12 cellular contexts compared by ENCODE assay signal in the genomic region with DNA sequence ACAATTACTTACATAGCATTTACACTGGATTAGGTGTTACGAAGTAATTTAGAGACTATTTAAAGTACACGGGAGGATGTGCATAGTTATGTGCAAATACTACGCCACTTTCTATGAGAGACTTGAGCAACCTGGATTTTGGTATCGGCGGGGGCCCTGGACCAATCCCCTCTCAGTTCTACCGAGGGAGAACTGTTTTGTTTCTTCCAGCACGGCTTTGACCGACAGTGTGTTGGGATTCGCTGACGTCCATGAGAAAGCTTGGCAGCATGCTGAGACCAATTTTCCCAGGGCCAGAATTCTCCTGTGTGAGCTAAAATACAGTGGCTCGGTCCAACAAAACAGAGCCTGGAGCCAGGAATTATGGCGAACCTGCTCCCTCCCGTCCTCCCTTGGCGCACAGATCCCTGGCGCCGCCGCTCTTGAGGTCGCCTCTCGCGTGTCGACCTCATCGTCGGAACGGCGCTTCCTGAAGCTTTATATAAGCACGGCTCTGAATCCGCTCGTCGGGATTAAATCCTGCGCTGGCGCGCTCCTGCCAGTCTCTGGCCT. TPM values are rescaled to one million over a fixed set of nuclear protein-coding genes. Genes with fewer than 3 reads are reported as not detected.
DNase-seq lines count a peak whose midpoint lies in the region; ATAC-seq, FAIRE-seq and TF ChIP-seq lines count a peak whose summit lies in the region.
"Not testable (repeated sequence)": the region's sequence is repeated elsewhere in the genome, so short reads cannot be mapped to it uniquely, and the experiment has no call there.
"Had no signal": no experiment of that assay in that cellular context is flagged by ENCODE, and none has a peak within 500 bp of the region (broad histone marks: within the 10 kb centered on the region; RNA-seq: fewer than 3 reads in every experiment).

No MANE protein-coding gene starts in this region.

- H3K9me2 ChIP-seq in OCI-LY7 (ENCODE audit: insufficient read depth, low read length), result not testable (repeated sequence)

- TF ChIP-seq CTCF in OCI-LY7 (conservative IDR thresholded peaks at IDR 0.05; ENCODE audit: low read length); GM12878 (IDR thresholded peaks at IDR 0.05 in 2 of 3, conservative IDR thresholded peaks at IDR 0.05 in 1 of 3; ENCODE audit: control insufficient read depth in 2 of 3, extremely low read depth in 1 of 3, insufficient read depth in 1 of 3, low read depth in 3 of 3, low read length in 3 of 3); pancreas (IDR thresholded peaks at IDR 0.05): not testable (repeated sequence)

- CTCF ChIA-PET in OCI-LY7 (lab: Charles Lee; ENCODE audit: unreplicated experiment); GM12878 (lab: Yijun Ruan, JAX): not testable (repeated sequence)

- POLR2A ChIA-PET in OCI-LY7 (lab: Charles Lee); GM12878 (lab: Charles Lee): not testable (repeated sequence)

- not testable (repeated sequence) for H3K4me1 ChIP-seq in OCI-LY7 (ENCODE audit: insufficient read depth, low read length, poor library complexity, severe bottlenecking); GM12878 (ENCODE audit: control insufficient read depth, insufficient read depth, low read length); pancreas

- intact Hi-C loops in OCI-LY7 (cut with micrococcal nuclease; ENCODE audit: unreplicated experiment); GM12878 (cut with micrococcal nuclease; ENCODE audit: unreplicated experiment); left cardiac atrium (cut with DNase I); pancreas (cut with DNase I): not testable (repeated sequence)

- BruUV-seq in OCI-LY7 (replicated peaks; lab: Mats Ljungman, UMichigan), result TSS peak; percentile 91
- TSS peak; percentile 95 for BruUV-seq in GM12878 (replicated peaks; lab: Mats Ljungman, UMichigan)

- not testable (repeated sequence) for H3K9me3 ChIP-seq in OCI-LY7 (ENCODE audit: low read length); GM12878 (replicated peaks; ENCODE audit: control insufficient read depth, insufficient read depth, low read length); pancreas

- not testable (repeated sequence) for H3K79me2 ChIP-seq in OCI-LY7 (ENCODE audit: insufficient read depth, low read depth, low read length); GM12878 (ENCODE audit: control insufficient read depth, insufficient read depth, low read length)

- not testable (repeated sequence) for H3K36me3 ChIP-seq in OCI-LY7 (ENCODE audit: insufficient read depth, low read length); GM12878 (ENCODE audit: control insufficient read depth in 2 of 2, insufficient read depth in 2 of 2, low read length in 1 of 2); pancreas

- H4K20me1 ChIP-seq in OCI-LY7 (ENCODE audit: insufficient read depth, low read length); GM12878 (ENCODE audit: control insufficient read depth, insufficient read depth): not testable (repeated sequence)

- not testable (repeated sequence) for H2AFZ ChIP-seq in OCI-LY7 (ENCODE audit: low read length); GM12878 (ENCODE audit: control insufficient read depth, low read depth, low read length)

- no CpG with 5 or more reads among the region's 32 CpGs for WGBS in GM12878 (ENCODE audit: insufficient coverage, insufficient replicate concordance, low lambda C conversion rate, missing lambda C conversion rate)
- no CpG with 5 or more reads among the region's 32 CpGs for WGBS in pancreas, 2 donors

- not testable (repeated sequence) for H3K4me2 ChIP-seq in OCI-LY7 (ENCODE audit: low read length); GM12878 (ENCODE audit: control insufficient read depth, insufficient read depth)

- H3K27ac ChIP-seq in OCI-LY7 (ENCODE audit: low read depth, low read length, poor library complexity, severe bottlenecking); GM12878 (ENCODE audit: control insufficient read depth, insufficient read depth); pancreas: not testable (repeated sequence)

- TF ChIP-seq RAD21 in GM12878 (IDR thresholded peaks at IDR 0.05; ENCODE audit: insufficient read depth, low read depth, low read length), result not testable (repeated sequence)

- TF ChIP-seq POLR2A in GM12878 (IDR thresholded peaks at IDR 0.05; ENCODE audit: low read depth, low read length), result not testable (repeated sequence)

- H3K27me3 ChIP-seq in GM12878 (replicated peaks in 1 of 2; ENCODE audit: control insufficient read depth in 2 of 2, insufficient read depth in 2 of 2, low read length in 1 of 2); pancreas: not testable (repeated sequence)

- in situ Hi-C loops in GM12878 (cut with MboI), result not testable (repeated sequence)

- not testable (repeated sequence) for FAIRE-seq in GM12878 (lab: Jason Lieb, UNC); pancreas (lab: Jason Lieb, UNC)

- H3K9ac ChIP-seq in GM12878 (ENCODE audit: control insufficient read depth, insufficient read depth, low read length), result not testable (repeated sequence)

- DNase-seq in OCI-LY7 (ENCODE audit: low spot score); GM12878 (ENCODE audit: low read depth, low spot score); left cardiac atrium; pancreas: not testable (repeated sequence)

- H3K4me3 ChIP-seq in OCI-LY7 (ENCODE audit: low read depth, low read length, poor library complexity, severe bottlenecking); GM12878; pancreas: not testable (repeated sequence)

- RAD21 ChIA-PET in GM12878 (lab: Charles Lee; ENCODE audit: unreplicated experiment), result not testable (repeated sequence)

- TF ChIP-seq EP300 in GM12878 (IDR thresholded peaks at IDR 0.05; ENCODE audit: borderline replicate concordance in 1 of 2, control insufficient read depth in 1 of 2, low read depth in 2 of 2, low read length in 2 of 2), result not testable (repeated sequence)

- ATAC-seq in GM18868 (IDR thresholded peaks at IDR 0.05; ENCODE audit: unreplicated experiment) (peak; percentile 13), GM21825 (IDR thresholded peaks at IDR 0.05; ENCODE audit: unreplicated experiment) (peak; percentile 4), HG03097 (IDR thresholded peaks at IDR 0.05; ENCODE audit: low FRiP score, unreplicated experiment) (peak; percentile 12), GM12878 (peak; percentile 13), left cardiac atrium (peak; percentile 50 to 64), pancreas (peak; percentile 29 to 60 (median 42))

- SMC1A ChIA-PET in GM12878 (lab: Charles Lee; ENCODE audit: uncharacterized antibody, unreplicated experiment), result not testable (repeated sequence)

RNA-seq across cellular contexts. Expression of a gene that starts 49.3 kb away (rescaled TPM):
- total RNA-seq in OCI-LY7 (2014; rRNA removed; shearing (Covaris generic)), result not detected in 2 replicates
- total RNA-seq in OCI-LY7 (2022), result not detected in 2 replicates
- total RNA-seq in GM12878 (2013; cell fraction: nucleolus; rRNA removed), result not detected in 2 replicates
- not detected in 2 replicates for total RNA-seq in GM12878 (2014; rRNA removed)
- not detected in 2 replicates for total RNA-seq in GM12878 (2014; rRNA removed; fragmentation: Illumina TruSeq; extraction: Trizol)
- not detected in 2 replicates for total RNA-seq in GM12878 (2021)
- polyA plus RNA-seq in GM12878 (2011; ENCODE audit: low read depth), result not detected
- polyA plus RNA-seq in GM12878 (2011; rRNA removed), result not detected in 2 replicates
- not detected in 2 replicates for polyA plus RNA-seq in GM12878 (2011; cell fraction: cytosol; rRNA removed)
- not detected in 2 replicates for polyA plus RNA-seq in GM12878 (2011; cell fraction: nucleus; rRNA removed)
- polyA plus RNA-seq in GM12878 (2012), result not detected in 2 replicates
- polyA plus RNA-seq in GM12878 (2014; fragmentation: Illumina TruSeq; extraction: Trizol), result not detected in 2 replicates
- not detected for polyA plus RNA-seq in GM12878 (2014; fragmentation: Nextera tagmentation; extraction: Ambion mirVana)
- not detected in 2 replicates for polyA plus RNA-seq in GM12878 (2014; rRNA removed)
- not detected for polyA plus RNA-seq in GM12878 (2016; fragmentation: Nextera tagmentation; extraction: Ambion mirVana)
- not detected in 2 replicates for polyA minus RNA-seq in GM12878 (2011; rRNA and poly(A)+ RNA removed)
- not detected in 2 replicates for polyA minus RNA-seq in GM12878 (2011; cell fraction: cytosol; rRNA and poly(A)+ RNA removed)
- polyA minus RNA-seq in GM12878 (2011; cell fraction: nucleus; rRNA and poly(A)+ RNA removed), result not detected in 2 replicates
- total RNA-seq in left cardiac atrium, result 1 to 10 TPM; 4.1 to 5.7 TPM
- total RNA-seq in pancreas, result 10 to 100 TPM in 1 of 6 donors, 1 to 10 TPM in 3, under 1 TPM in 2; 0.19 to 13.9 (median 2.0) TPM
- 1 to 10 TPM; 5.3 to 5.8 TPM for polyA plus RNA-seq in pancreas
- total RNA-seq: activated CD8-positive, alpha-beta memory T cell treated with anti-CD3 and anti-CD28 coated beads for 36 hours; activated T-cell treated with anti-CD3 and anti-CD28 coated beads, Interleukin-2, amount 50 U/mL, for 72 hours; epithelial cell of proximal tubule had no signal
- polyA plus RNA-seq: CD4-positive, alpha-beta memory T cell; keratinocyte had no signal

Comparison
In these comparisons a context has a peak if more than half of its experiments do, and no peak if none do; other contexts are left out.
1. ATAC-seq: peak in every context shown above with its lines; median percentile 57 in left cardiac atrium; 42 in pancreas; 13 in GM18868; 13 in GM12878; 12 in HG03097; 4 in GM21825.